35 cellular contexts compared by ENCODE assay signal in genomic region chr6:18091382-18091781, GRCh38. TPM values are rescaled to one million over a fixed set of nuclear protein-coding genes. Genes with fewer than 3 reads are reported as not detected.
"Had no signal": no experiment of that assay in that cellular context is flagged by ENCODE, and none has a peak within 500 bp of the region (broad histone marks: within the 10 kb centered on the region; RNA-seq: fewer than 3 reads in every experiment).

No MANE protein-coding gene starts in this region.

- H3K4me1 Mint-ChIP-seq: activated B cell treated with CpG ODN at 0.5 μM for 24 hours; activated CD4-positive, alpha-beta T cell treated with anti-CD3 and anti-CD28 coated beads for 36 hours; activated CD4-positive, alpha-beta T cell treated with anti-CD3 and anti-CD28 coated beads, Interleukin-2, amount 10 ng/mL, durations not matched to agents 24 days and 14 days; activated CD8-positive, alpha-beta memory T cell treated with anti-CD3 and anti-CD28 coated beads, Interleukin-2, amount 10 ng/mL, durations not matched to agents 7 days and 5 days; activated naive CD4-positive, alpha-beta T cell treated with anti-CD3 and anti-CD28 coated beads, Interleukin-2, amount 10 ng/mL, durations not matched to agents 7 days and 5 days; activated naive CD8-positive, alpha-beta T cell treated with anti-CD3 and anti-CD28 coated beads, Interleukin-2, amount 10 ng/mL, durations not matched to agents 7 days and 5 days; brain; central memory CD8-positive, alpha-beta T cell; T-helper 17 cell had no signal

- H3K4me3 Mint-ChIP-seq: activated B cell treated with CpG ODN at 0.5 μM for 24 hours; activated CD4-positive, alpha-beta memory T cell treated with anti-CD3 and anti-CD28 coated beads for 36 hours; activated CD4-positive, alpha-beta T cell treated with anti-CD3 and anti-CD28 coated beads for 36 hours; activated CD4-positive, alpha-beta T cell treated with anti-CD3 and anti-CD28 coated beads, Interleukin-2, amount 10 ng/mL, durations not matched to agents 24 days and 14 days; activated CD8-positive, alpha-beta memory T cell treated with anti-CD3 and anti-CD28 coated beads, Interleukin-2, amount 10 ng/mL, durations not matched to agents 7 days and 5 days; activated CD8-positive, alpha-beta T cell treated with anti-CD3 and anti-CD28 coated beads, Interleukin-2, amount 10 ng/mL, durations not matched to agents 7 days and 5 days; activated naive CD4-positive, alpha-beta T cell treated with anti-CD3 and anti-CD28 coated beads, Interleukin-2, amount 10 ng/mL, durations not matched to agents 7 days and 5 days; activated naive CD8-positive, alpha-beta T cell treated with anti-CD3 and anti-CD28 coated beads, Interleukin-2, amount 10 ng/mL, durations not matched to agents 7 days and 5 days; activated T-helper 1 cell treated with anti-CD3 and anti-CD28 coated beads, Interleukin-12 subunit alpha, Interleukin-12 subunit beta, Interleukin-2, Interleukin-4 antibody, amounts not matched to agents 30 ng/mL and 10 ng/mL and 1 ng/mL, durations not matched to agents 14 hours and 24 hours and 36 hours; brain; central memory CD8-positive, alpha-beta T cell; effector memory CD8-positive, alpha-beta T cell; T-helper 17 cell; T-helper 2 cell treated with Interferon-gamma antibody and Interleukin-4, amounts not matched to agents 5 μg/mL and 100 μg/mL, for 36 hours had no signal

- H3K27me3 ChIP-seq: ascending aorta, esophagus squamous epithelium, gastroesophageal sphincter had no signal

- H3K36me3 ChIP-seq: ascending aorta, esophagus squamous epithelium, gastroesophageal sphincter, WERI-Rb-1 had no signal

- H3K27ac ChIP-seq: ascending aorta, gastroesophageal sphincter, WERI-Rb-1 had no signal

- FAIRE-seq: bronchial epithelial cell, endothelial cell of umbilical vein had no signal

- H3K36me3 Mint-ChIP-seq: activated CD4-positive, alpha-beta memory T cell treated with anti-CD3 and anti-CD28 coated beads for 36 hours; activated CD8-positive, alpha-beta memory T cell treated with anti-CD3 and anti-CD28 coated beads, Interleukin-2, amount 10 ng/mL, durations not matched to agents 7 days and 5 days; activated naive CD4-positive, alpha-beta T cell treated with anti-CD3 and anti-CD28 coated beads, Interleukin-2, amount 10 ng/mL, durations not matched to agents 7 days and 5 days; activated naive CD4-positive, alpha-beta T cell treated with anti-CD3 and anti-CD28 coated beads, Interleukin-2, amount 50 U/mL, for 72 hours; brain had no signal

- H3K4me1 ChIP-seq: ascending aorta, esophagus squamous epithelium, gastroesophageal sphincter had no signal

- H3K9me3 ChIP-seq: ascending aorta, gastroesophageal sphincter had no signal

- H3K27ac Mint-ChIP-seq: activated B cell treated with CpG ODN at 0.5 μM for 24 hours; activated CD4-positive, alpha-beta memory T cell treated with anti-CD3 and anti-CD28 coated beads for 36 hours; activated CD4-positive, alpha-beta T cell treated with anti-CD3 and anti-CD28 coated beads for 36 hours; activated CD4-positive, alpha-beta T cell treated with anti-CD3 and anti-CD28 coated beads, Interleukin-2, amount 10 ng/mL, durations not matched to agents 24 days and 14 days; activated CD8-positive, alpha-beta memory T cell treated with anti-CD3 and anti-CD28 coated beads, Interleukin-2, amount 10 ng/mL, durations not matched to agents 7 days and 5 days; activated CD8-positive, alpha-beta T cell treated with anti-CD3 and anti-CD28 coated beads, Interleukin-2, amount 10 ng/mL, durations not matched to agents 7 days and 5 days; activated naive CD4-positive, alpha-beta T cell treated with anti-CD3 and anti-CD28 coated beads, Interleukin-2, amount 10 ng/mL, durations not matched to agents 7 days and 5 days; activated naive CD4-positive, alpha-beta T cell treated with anti-CD3 and anti-CD28 coated beads, Interleukin-2, amount 50 U/mL, for 72 hours; activated naive CD8-positive, alpha-beta T cell treated with anti-CD3 and anti-CD28 coated beads, Interleukin-2, amount 10 ng/mL, durations not matched to agents 7 days and 5 days; activated T-helper 1 cell treated with anti-CD3 and anti-CD28 coated beads, Interleukin-12 subunit alpha, Interleukin-12 subunit beta, Interleukin-2, Interleukin-4 antibody, amounts not matched to agents 30 ng/mL and 10 ng/mL and 1 ng/mL, durations not matched to agents 14 hours and 24 hours and 36 hours; activated T-helper 2 cell treated with anti-CD3 and anti-CD28 coated beads, Interferon-gamma antibody, Interleukin-2, Interleukin-4, amounts not matched to agents 10 μg/mL and 5 μg/mL and 100 μg/mL, durations not matched to agents 14 hours and 24 hours and 36 hours; brain; effector memory CD8-positive, alpha-beta T cell; T-helper 17 cell; T-helper 2 cell treated with Interferon-gamma antibody and Interleukin-4, amounts not matched to agents 5 μg/mL and 100 μg/mL, for 36 hours had no signal

- H3K9me3 Mint-ChIP-seq: activated CD4-positive, alpha-beta T cell treated with anti-CD3 and anti-CD28 coated beads, Interleukin-2, amount 10 ng/mL, durations not matched to agents 24 days and 14 days; central memory CD8-positive, alpha-beta T cell had no signal

- DNase-seq: activated B cell treated with CpG ODN at 0.5 μM for 24 hours; activated CD4-positive, alpha-beta memory T cell treated with anti-CD3 and anti-CD28 coated beads for 36 hours; activated CD4-positive, alpha-beta T cell treated with anti-CD3 and anti-CD28 coated beads for 36 hours; activated CD4-positive, alpha-beta T cell treated with anti-CD3 and anti-CD28 coated beads, Interleukin-2, amount 10 ng/mL, durations not matched to agents 24 days and 14 days; activated CD8-positive, alpha-beta memory T cell treated with anti-CD3 and anti-CD28 coated beads, Interleukin-2, amount 10 ng/mL, durations not matched to agents 7 days and 5 days; activated CD8-positive, alpha-beta memory T cell treated with anti-CD3 and anti-CD28 coated beads, Interleukin-2, amount 50 U/mL, for 4 hours; activated CD8-positive, alpha-beta T cell treated with anti-CD3 and anti-CD28 coated beads, Interleukin-2, amount 10 ng/mL, durations not matched to agents 7 days and 5 days; activated effector memory CD4-positive, alpha-beta T cell treated with anti-CD3 and anti-CD28 coated beads, Interleukin-2, amount 50 U/mL, for 16 hours; activated naive CD4-positive, alpha-beta T cell; activated naive CD4-positive, alpha-beta T cell treated with anti-CD3 and anti-CD28 coated beads, Interleukin-2, amount 10 ng/mL, durations not matched to agents 7 days and 5 days; activated naive CD8-positive, alpha-beta T cell treated with anti-CD3 and anti-CD28 coated beads, Interleukin-2, amount 10 ng/mL, durations not matched to agents 7 days and 5 days; activated T-cell treated with anti-CD3 and anti-CD28 coated beads, Interleukin-2, amount 50 U/mL, for 1 hour; activated T-cell treated with anti-CD3 and anti-CD28 coated beads, Interleukin-2, amount 50 U/mL, for 48 hours; cortex of kidney; dermis blood vessel endothelial cell; effector CD4-positive, alpha-beta T cell; effector memory CD8-positive, alpha-beta T cell; erythroblast; esophagus squamous epithelium; foreskin melanocyte; T-helper 1 cell; T-helper 17 cell; T1000; WERI-Rb-1 had no signal

- H3K4me3 ChIP-seq: ascending aorta, esophagus squamous epithelium, gastroesophageal sphincter had no signal

- ATAC-seq: activated CD4-positive, alpha-beta T cell treated with anti-CD3 and anti-CD28 coated beads for 36 hours; activated CD4-positive, CD25-positive, alpha-beta regulatory T cell treated with anti-CD3 and anti-CD28 coated beads, Interleukin-2, amount 50 U/mL, for 24 hours; activated CD8-positive, alpha-beta memory T cell treated with anti-CD3 and anti-CD28 coated beads, Interleukin-2, amount 10 ng/mL, durations not matched to agents 7 days and 5 days; activated CD8-positive, alpha-beta T cell treated with anti-CD3 and anti-CD28 coated beads, Interleukin-2, amount 10 ng/mL, durations not matched to agents 7 days and 5 days; activated naive CD4-positive, alpha-beta T cell treated with anti-CD3 and anti-CD28 coated beads, Interleukin-2, amount 50 U/mL, for 72 hours; effector memory CD8-positive, alpha-beta T cell; gastroesophageal sphincter; T-helper 17 cell had no signal

RNA-seq across cellular contexts. Expression of gene NHLRC1, which starts 31.1 kb away (rescaled TPM):
- total RNA-seq: activated naive CD4-positive, alpha-beta T cell treated with anti-CD3 and anti-CD28 coated beads, Interleukin-2, amount 50 U/mL, for 72 hours had no signal
